ENCODE assay signal across 8 cellular contexts in genomic region chr19:29665215-29665825, GRCh38. TPM values are rescaled to one million over a fixed set of nuclear protein-coding genes. Genes with fewer than 3 reads are reported as not detected.
DNase-seq lines count a peak whose midpoint lies in the region; ATAC-seq, FAIRE-seq and TF ChIP-seq lines count a peak whose summit lies in the region.

A gene with protein sequence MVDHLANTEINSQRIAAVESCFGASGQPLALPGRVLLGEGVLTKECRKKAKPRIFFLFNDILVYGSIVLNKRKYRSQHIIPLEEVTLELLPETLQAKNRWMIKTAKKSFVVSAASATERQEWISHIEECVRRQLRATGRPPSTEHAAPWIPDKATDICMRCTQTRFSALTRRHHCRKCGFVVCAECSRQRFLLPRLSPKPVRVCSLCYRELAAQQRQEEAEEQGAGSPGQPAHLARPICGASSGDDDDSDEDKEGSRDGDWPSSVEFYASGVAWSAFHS (plus strand): TSS chr19:29665461. CDS start chr19:29673840, 8,379 bp downstream.

- DNase-seq in GM10266 (ENCODE audit: extremely low spot score) (peak; percentile 96), H54 (ENCODE audit: insufficient read length, low spot score) (peak; percentile 90), LoVo (ENCODE audit: low spot score) (peak; percentile 86), T-cell (peak; percentile 36 to 82 (median 62)), adipocyte (ENCODE audit: low read depth) (peak; percentile 95), heart right ventricle (peak; percentile 89 to 94), posterior vena cava (ENCODE audit: low spot score) (peak; percentile 96), upper lobe of left lung (peak; percentile 92 to 99)

- H3K4me1 Mint-ChIP-seq in T-cell, result peaks cover 60 to 71% (median 67%) of the 10 kb centered on the region in 3 donors

- intact Hi-C loops in heart right ventricle (cut with DNase I) (loop anchor here in 6 of 10 donors (1.0 to 10.0 kb wide), 7 partner anchors 19 to 59 kb away; partner anchors contain the start of genes C19orf12 (in 4 of the 6) and POP4 (in 2 of the 6)), posterior vena cava (cut with DNase I) (loop anchor here in 1 of 2 donors (5.0 kb wide), 1 partner anchor 47 kb away; no protein-coding TSS in a partner anchor)

- H3K4me3 ChIP-seq in adipocyte (ENCODE audit: low read length) (peak within 1 kb of the TSS; percentile 82), heart right ventricle (peak within 1 kb of the TSS; percentile 62 to 98 (median 92)), upper lobe of left lung (peak within 1 kb of the TSS; percentile 73 to 91 (median 84))

- peaks cover 67% of the 10 kb centered on the region for H3K4me1 ChIP-seq in adipocyte (ENCODE audit: control insufficient read depth, insufficient read depth, low read length)
- H3K4me1 ChIP-seq in heart right ventricle, result peaks cover 29 to 83% (median 58%) of the 10 kb centered on the region in 9 donors
- H3K4me1 ChIP-seq in upper lobe of left lung, result peaks cover 35 to 56% (median 51%) of the 10 kb centered on the region in 4 donors

- no peak for FAIRE-seq in H54 (lab: Jason Lieb, UNC)

- CTCF ChIA-PET in T-cell (lab: Charles Lee), result interaction anchor here (0.6 to 4.2 kb wide), 9 partner anchors 8 to 61 kb away, joined by 4 to 42 read pairs (median 6); partner anchors contain the start of gene POP4 (in 1 of the 2)

- peak within 1 kb of the TSS; percentile 88 to 93 (median 89) for H3K4me3 Mint-ChIP-seq in T-cell

- H3K27me3 Mint-ChIP-seq in T-cell, result no peaks in the 10 kb centered on the region

- H3K27ac Mint-ChIP-seq in T-cell, result peak within 1 kb of the TSS; percentile 95 to 97

- peaks cover 9% of the 10 kb centered on the region for H3K36me3 Mint-ChIP-seq in T-cell

- peak within 1 kb of the TSS; percentile 95 for H3K9ac ChIP-seq in adipocyte (ENCODE audit: low read length)

- TF ChIP-seq POLR2A in H54 (IDR thresholded peaks at IDR 0.05; ENCODE audit: low read depth, low read length) (peak; percentile 42; the same call in 1 of the 2 replicates), upper lobe of left lung (IDR thresholded peaks at IDR 0.05) (peak in 1 of 4 donors; percentile 79)

- ATAC-seq in T-cell (replicated peaks in 1 of 4), result peak; percentile 77 to 80 (median 78)
- ATAC-seq in heart right ventricle, result peak; percentile 79 to 93 (median 88)
- ATAC-seq in upper lobe of left lung (ENCODE audit: low FRiP score in 2 of 2), result peak; percentile 91 to 96

- H3K9me3 Mint-ChIP-seq in T-cell, result no peaks in the 10 kb centered on the region

- H3K27ac ChIP-seq in heart right ventricle (peak within 1 kb of the TSS; percentile 85 to 97 (median 91)), upper lobe of left lung (peak within 1 kb of the TSS; percentile 74 to 91 (median 84))

- H3K9me3 ChIP-seq in adipocyte (ENCODE audit: control insufficient read depth, low read length) (no peaks in the 10 kb centered on the region), heart right ventricle (no peaks in the 10 kb centered on the region), upper lobe of left lung (no peaks in the 10 kb centered on the region)

- POLR2A ChIA-PET in T-cell (lab: Charles Lee), result interaction anchor here (0.5 to 1.1 kb wide), 3 partner anchors 11 to 276 kb away, joined by 3 to 4 read pairs (median 3); partner anchors contain the start of gene POP4 (in 1 of the 2)

- H3K36me3 ChIP-seq in adipocyte (ENCODE audit: control insufficient read depth, insufficient read depth, low read length, severe bottlenecking), result no peaks in the 10 kb centered on the region
- peaks cover 0 to 5% (median 0%) of the 10 kb centered on the region in 9 donors for H3K36me3 ChIP-seq in heart right ventricle
- no peaks in the 10 kb centered on the region for H3K36me3 ChIP-seq in upper lobe of left lung

- 0 to 1% methylated on average over 59 to 75 of the region's 75 CpGs for WGBS in heart right ventricle, 2 donors
- 0% methylated on average over 11 to 30 of the region's 75 CpGs for WGBS in upper lobe of left lung, 2 donors

- H3K27me3 ChIP-seq in adipocyte (replicated peaks; ENCODE audit: control insufficient read depth, insufficient read depth, low read length) (no peaks in the 10 kb centered on the region), heart right ventricle (no peaks in the 10 kb centered on the region), upper lobe of left lung (no peaks in the 10 kb centered on the region)

- TF ChIP-seq CTCF in GM10266 (IDR thresholded peaks at IDR 0.05; ENCODE audit: control insufficient read depth, insufficient read depth, low read depth, missing control alignments) (peak; percentile 53), heart right ventricle (IDR thresholded peaks at IDR 0.05) (no peak), upper lobe of left lung (IDR thresholded peaks at IDR 0.05) (peak in 1 of 6 experiments; percentile 51)

- TF ChIP-seq EP300 in upper lobe of left lung (IDR thresholded peaks at IDR 0.05), result no peak

RNA-seq across cellular contexts. Expression of the gene that starts here (rescaled TPM):
- total RNA-seq in T-cell (10 to 100 TPM; 13.2 to 42.6 (median 34.5) TPM), heart right ventricle (10 to 100 TPM in 9 of 10 donors, 1 to 10 TPM in 1; 7.0 to 38.8 (median 16.5) TPM), posterior vena cava (10 to 100 TPM; 20.7 to 21.0 TPM), upper lobe of left lung (10 to 100 TPM; 10.6 to 21.0 (median 14.2) TPM)
- 10 to 100 TPM; 38.8 to 47.9 TPM for polyA plus RNA-seq in heart right ventricle

Comparison
In these comparisons a context has a peak if more than half of its experiments do, and no peak if none do; other contexts are left out.
1. Peak in every context shown above with its lines: DNase-seq, ATAC-seq, H3K4me3 ChIP-seq and H3K27ac ChIP-seq.